ENCODE assay signal across 10 cellular contexts in genomic region chr17:41529491-41529915, GRCh38. TPM values are rescaled to one million over a fixed set of nuclear protein-coding genes. Genes with fewer than 3 reads are reported as not detected.
A peak's percentile ranks its signal among the peaks of the same experiment; 100 is the strongest.
DNase-seq lines count a peak whose midpoint lies in the region; ATAC-seq and TF ChIP-seq lines count a peak whose summit lies in the region.
"Had no signal": no experiment of that assay in that cellular context is flagged by ENCODE, and none has a peak within 500 bp of the region (broad histone marks: within the 10 kb centered on the region; RNA-seq: fewer than 3 reads in every experiment).

No MANE protein-coding gene starts in this region.

- H3K4me3 ChIP-seq in colonic mucosa (no peak overlapping the region), parathyroid adenoma (ENCODE audit: low read depth, low read length) (no peak overlapping the region)
- H3K4me3 ChIP-seq: pancreas had no signal

- H3K4me3 Mint-ChIP-seq in stimulated activated memory B cell treated with anti-CD40 and anti-IgM and Interleukin-4, amounts not matched to agents 10 μg/mL and 1 μg/mL and 100 μg/mL, for 72 hours: no peak overlapping the region

- no peaks in the 10 kb centered on the region for H3K79me2 ChIP-seq in parathyroid adenoma

- H3K27me3 ChIP-seq in colonic mucosa: peaks cover 15% of the 10 kb centered on the region
- H3K27me3 ChIP-seq in parathyroid adenoma (ENCODE audit: control insufficient read depth, insufficient read depth, low read length): no peaks in the 10 kb centered on the region

- H3K27ac ChIP-seq in colonic mucosa: peak overlapping the region; percentile 88
- peak overlapping the region; percentile 72 for H3K27ac ChIP-seq in parathyroid adenoma

- H3K4me1 Mint-ChIP-seq in stimulated activated memory B cell treated with anti-CD40 and anti-IgM and Interleukin-4, amounts not matched to agents 10 μg/mL and 1 μg/mL and 100 μg/mL, for 72 hours: peaks cover 15% of the 10 kb centered on the region

- H3K36me3 ChIP-seq in colonic mucosa: no peaks in the 10 kb centered on the region
- H3K36me3 ChIP-seq in parathyroid adenoma (ENCODE audit: control insufficient read depth, insufficient read depth, low read length): no peaks in the 10 kb centered on the region
- H3K36me3 ChIP-seq: pancreas had no signal

- H3K27ac Mint-ChIP-seq in stimulated activated memory B cell treated with anti-CD40 and anti-IgM and Interleukin-4, amounts not matched to agents 10 μg/mL and 1 μg/mL and 100 μg/mL, for 72 hours: no peak overlapping the region

- peak in 2 of 3 experiments; percentile 34 to 60 for DNase-seq in NCI-H1417 (lab: John Stamatoyannopoulos, UW)
- no peak for DNase-seq in NCI-H1417 treated with DMSO at 0.1 percent for 48 hours (lab: John Stamatoyannopoulos, UW)
- peak; percentile 84 for DNase-seq in NCI-H345 (lab: John Stamatoyannopoulos, UW)
- no peak for DNase-seq in colonic mucosa
- no peak for DNase-seq in NCI-H2227 treated with DMSO at 0.1 percent for 48 hours (lab: John Stamatoyannopoulos, UW)
- DNase-seq: 8988T had no signal

- H3K9me3 ChIP-seq in colonic mucosa: no peaks in the 10 kb centered on the region
- no peaks in the 10 kb centered on the region for H3K9me3 ChIP-seq in parathyroid adenoma (ENCODE audit: control insufficient read depth, low read length)
- H3K9me3 ChIP-seq: pancreas had no signal

- no peak overlapping the region for H3K4me2 ChIP-seq in parathyroid adenoma (ENCODE audit: low read length)

- H3K4me1 ChIP-seq in colonic mucosa (peaks cover under 1% of the 10 kb centered on the region), parathyroid adenoma (peaks cover 21% of the 10 kb centered on the region)
- H3K4me1 ChIP-seq: pancreas had no signal

- H2AFZ ChIP-seq in parathyroid adenoma: peak overlapping the region; percentile 68

- peak overlapping the region in 1 of 2 donors; percentile 92 for H3K9ac ChIP-seq in colonic mucosa (ENCODE audit: low read depth in 2 of 2, low read length in 2 of 2)
- H3K9ac ChIP-seq in parathyroid adenoma: no peak overlapping the region

- intact Hi-C loops in colonic mucosa (cut with DNase I): no loop called here

- peaks cover 77% of the 10 kb centered on the region for H3K27me3 Mint-ChIP-seq in stimulated activated memory B cell treated with anti-CD40 and anti-IgM and Interleukin-4, amounts not matched to agents 10 μg/mL and 1 μg/mL and 100 μg/mL, for 72 hours

- TF ChIP-seq CTCF in colonic mucosa (IDR thresholded peaks at IDR 0.05): no peak
- TF ChIP-seq CTCF in parathyroid adenoma (IDR thresholded peaks at IDR 0.05): no peak

- H3K36me3 Mint-ChIP-seq in stimulated activated memory B cell treated with anti-CD40 and anti-IgM and Interleukin-4, amounts not matched to agents 10 μg/mL and 1 μg/mL and 100 μg/mL, for 72 hours: no peaks in the 10 kb centered on the region

- no peak for ATAC-seq in GM19395 (IDR thresholded peaks at IDR 0.05; ENCODE audit: unreplicated experiment)
- ATAC-seq in stimulated activated memory B cell treated with anti-CD40 and anti-IgM and Interleukin-4, amounts not matched to agents 10 μg/mL and 1 μg/mL and 100 μg/mL, for 72 hours: no peak

- no peaks in the 10 kb centered on the region for H3K9me3 Mint-ChIP-seq in stimulated activated memory B cell treated with anti-CD40 and anti-IgM and Interleukin-4, amounts not matched to agents 10 μg/mL and 1 μg/mL and 100 μg/mL, for 72 hours

RNA-seq across cellular contexts. Expression of gene KRT19, which starts 1.4 kb away (rescaled TPM):
- total RNA-seq in colonic mucosa: 1,000 to 10,000 TPM; 2,159 to 2,203 TPM

RNA-seq across cellular contexts. Expression of gene KRT15, which starts 10.8 kb away (rescaled TPM):
- total RNA-seq in colonic mucosa: 10 to 100 TPM in 1 of 2 donors, 1 to 10 TPM in 1; 5.8 to 20.0 TPM

RNA-seq across cellular contexts. Expression of gene KRT13, which starts 24.1 kb away (rescaled TPM):
- total RNA-seq in colonic mucosa: under 1 TPM in 1 of 2 donors, not detected in 1; 0.25 TPM

RNA-seq across cellular contexts. Expression of gene KRT36, which starts 39.8 kb away (rescaled TPM):
- total RNA-seq in colonic mucosa: not detected
- total RNA-seq: pancreas had no signal

RNA-seq across cellular contexts. Expression of gene KRT9, which starts 42.4 kb away (rescaled TPM):
- not detected for total RNA-seq in colonic mucosa
- total RNA-seq: pancreas had no signal

Comparison
In these comparisons a context has a peak if more than half of its experiments do, and no peak if none do; other contexts are left out.
1. DNase-seq: peak in NCI-H1417 (2 of 3) and NCI-H345 (single experiment); none in NCI-H1417 treated with DMSO at 0.1 percent for 48 hours (single experiment), colonic mucosa (single experiment) and NCI-H2227 treated with DMSO at 0.1 percent for 48 hours (single experiment).